Comparison of ENCODE assay signal across 1 cellular context in the genomic region with DNA sequence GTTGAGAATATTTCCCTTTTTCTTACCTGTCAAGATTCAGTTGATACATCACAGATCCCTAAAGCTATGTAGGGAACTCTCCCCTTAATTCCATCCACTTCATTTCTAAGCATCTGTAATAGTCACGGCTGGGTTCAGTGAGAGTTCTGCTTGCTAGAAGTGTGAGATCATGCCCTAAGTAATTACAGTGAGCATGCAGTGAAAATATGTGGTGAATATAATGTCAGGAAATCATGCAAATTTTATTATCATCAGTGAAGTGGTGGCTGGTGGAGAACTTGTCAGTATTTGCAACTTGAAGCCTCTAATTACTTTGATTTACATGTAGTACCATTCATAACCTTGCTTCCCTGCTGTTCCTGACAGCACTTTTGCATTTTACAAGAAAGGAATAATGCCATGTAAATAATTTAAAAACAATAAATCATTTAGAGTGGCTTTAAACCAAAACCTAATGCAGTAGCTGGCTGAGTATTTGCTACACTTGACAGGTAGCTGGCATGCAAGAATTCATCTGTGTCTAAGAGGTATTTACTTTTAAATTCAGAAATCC.
TF ChIP-seq lines count a peak whose summit lies in the region.

No MANE protein-coding gene starts in this region.

TF ChIP-seq in HEK293, 187 proteins besides CTCF, POLR2A, EP300 and RAD21 (continued from another document and continues in another):
- TF ChIP-seq, protein P1, sequence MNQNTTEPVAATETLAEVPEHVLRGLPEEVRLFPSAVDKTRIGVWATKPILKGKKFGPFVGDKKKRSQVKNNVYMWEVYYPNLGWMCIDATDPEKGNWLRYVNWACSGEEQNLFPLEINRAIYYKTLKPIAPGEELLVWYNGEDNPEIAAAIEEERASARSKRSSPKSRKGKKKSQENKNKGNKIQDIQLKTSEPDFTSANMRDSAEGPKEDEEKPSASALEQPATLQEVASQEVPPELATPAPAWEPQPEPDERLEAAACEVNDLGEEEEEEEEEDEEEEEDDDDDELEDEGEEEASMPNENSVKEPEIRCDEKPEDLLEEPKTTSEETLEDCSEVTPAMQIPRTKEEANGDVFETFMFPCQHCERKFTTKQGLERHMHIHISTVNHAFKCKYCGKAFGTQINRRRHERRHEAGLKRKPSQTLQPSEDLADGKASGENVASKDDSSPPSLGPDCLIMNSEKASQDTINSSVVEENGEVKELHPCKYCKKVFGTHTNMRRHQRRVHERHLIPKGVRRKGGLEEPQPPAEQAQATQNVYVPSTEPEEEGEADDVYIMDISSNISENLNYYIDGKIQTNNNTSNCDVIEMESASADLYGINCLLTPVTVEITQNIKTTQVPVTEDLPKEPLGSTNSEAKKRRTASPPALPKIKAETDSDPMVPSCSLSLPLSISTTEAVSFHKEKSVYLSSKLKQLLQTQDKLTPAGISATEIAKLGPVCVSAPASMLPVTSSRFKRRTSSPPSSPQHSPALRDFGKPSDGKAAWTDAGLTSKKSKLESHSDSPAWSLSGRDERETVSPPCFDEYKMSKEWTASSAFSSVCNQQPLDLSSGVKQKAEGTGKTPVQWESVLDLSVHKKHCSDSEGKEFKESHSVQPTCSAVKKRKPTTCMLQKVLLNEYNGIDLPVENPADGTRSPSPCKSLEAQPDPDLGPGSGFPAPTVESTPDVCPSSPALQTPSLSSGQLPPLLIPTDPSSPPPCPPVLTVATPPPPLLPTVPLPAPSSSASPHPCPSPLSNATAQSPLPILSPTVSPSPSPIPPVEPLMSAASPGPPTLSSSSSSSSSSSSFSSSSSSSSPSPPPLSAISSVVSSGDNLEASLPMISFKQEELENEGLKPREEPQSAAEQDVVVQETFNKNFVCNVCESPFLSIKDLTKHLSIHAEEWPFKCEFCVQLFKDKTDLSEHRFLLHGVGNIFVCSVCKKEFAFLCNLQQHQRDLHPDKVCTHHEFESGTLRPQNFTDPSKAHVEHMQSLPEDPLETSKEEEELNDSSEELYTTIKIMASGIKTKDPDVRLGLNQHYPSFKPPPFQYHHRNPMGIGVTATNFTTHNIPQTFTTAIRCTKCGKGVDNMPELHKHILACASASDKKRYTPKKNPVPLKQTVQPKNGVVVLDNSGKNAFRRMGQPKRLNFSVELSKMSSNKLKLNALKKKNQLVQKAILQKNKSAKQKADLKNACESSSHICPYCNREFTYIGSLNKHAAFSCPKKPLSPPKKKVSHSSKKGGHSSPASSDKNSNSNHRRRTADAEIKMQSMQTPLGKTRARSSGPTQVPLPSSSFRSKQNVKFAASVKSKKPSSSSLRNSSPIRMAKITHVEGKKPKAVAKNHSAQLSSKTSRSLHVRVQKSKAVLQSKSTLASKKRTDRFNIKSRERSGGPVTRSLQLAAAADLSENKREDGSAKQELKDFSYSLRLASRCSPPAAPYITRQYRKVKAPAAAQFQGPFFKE (tag by site-specific recombination; IDR thresholded peaks at IDR 0.05; ENCODE audit: borderline replicate concordance), result no peak
- TF ChIP-seq KLF10 (tag by site-specific recombination; IDR thresholded peaks at IDR 0.05) (peak; percentile 93), ZNF677 (tag by site-specific recombination; IDR thresholded peaks at IDR 0.05) (no peak), ZNF211 (tag by site-specific recombination; IDR thresholded peaks at IDR 0.05; ENCODE audit: low read depth) (no peak), ZNF768 (tag by site-specific recombination; IDR thresholded peaks at IDR 0.05) (no peak), ZNF16 (tag by site-specific recombination; IDR thresholded peaks at IDR 0.05; ENCODE audit: low read depth) (no peak; the same call in 1 of the 2 replicates), ZNF433 (tag by site-specific recombination; IDR thresholded peaks at IDR 0.05; ENCODE audit: low read depth) (no peak), ZNF610 (tag by site-specific recombination; IDR thresholded peaks at IDR 0.05; ENCODE audit: borderline replicate concordance) (no peak), REPIN1 (tag by site-specific recombination; IDR thresholded peaks at IDR 0.05; ENCODE audit: low read depth) (no peak), ZNF2 (tag by site-specific recombination; IDR thresholded peaks at IDR 0.05) (peak; percentile 75), ZNF530 (tag by site-specific recombination; IDR thresholded peaks at IDR 0.05; ENCODE audit: low read depth) (no peak), TCF7L2 (IDR thresholded peaks at IDR 0.05; ENCODE audit: borderline replicate concordance, low read depth, low read length) (peak; percentile 80), MYNN (tag by site-specific recombination; IDR thresholded peaks at IDR 0.05; ENCODE audit: borderline replicate concordance) (0 out of 2 replicates have a peak, but pooled peaks have one; percentile 35), ZFP3 (tag by site-specific recombination; IDR thresholded peaks at IDR 0.05; ENCODE audit: low read depth) (no peak), KLF7 (tag by site-specific recombination; IDR thresholded peaks at IDR 0.05; ENCODE audit: borderline replicate concordance) (peak; percentile 58; the same call in 1 of the 2 replicates), ZNF514 (tag by site-specific recombination; IDR thresholded peaks at IDR 0.05) (no peak), ZNF146 (tag by site-specific recombination; IDR thresholded peaks at IDR 0.05) (peak; percentile 62; the same call in 1 of the 2 replicates), MZF1 (tag by site-specific recombination; IDR thresholded peaks at IDR 0.05; ENCODE audit: borderline replicate concordance) (peak; percentile 85)
- TF ChIP-seq, protein P2, sequence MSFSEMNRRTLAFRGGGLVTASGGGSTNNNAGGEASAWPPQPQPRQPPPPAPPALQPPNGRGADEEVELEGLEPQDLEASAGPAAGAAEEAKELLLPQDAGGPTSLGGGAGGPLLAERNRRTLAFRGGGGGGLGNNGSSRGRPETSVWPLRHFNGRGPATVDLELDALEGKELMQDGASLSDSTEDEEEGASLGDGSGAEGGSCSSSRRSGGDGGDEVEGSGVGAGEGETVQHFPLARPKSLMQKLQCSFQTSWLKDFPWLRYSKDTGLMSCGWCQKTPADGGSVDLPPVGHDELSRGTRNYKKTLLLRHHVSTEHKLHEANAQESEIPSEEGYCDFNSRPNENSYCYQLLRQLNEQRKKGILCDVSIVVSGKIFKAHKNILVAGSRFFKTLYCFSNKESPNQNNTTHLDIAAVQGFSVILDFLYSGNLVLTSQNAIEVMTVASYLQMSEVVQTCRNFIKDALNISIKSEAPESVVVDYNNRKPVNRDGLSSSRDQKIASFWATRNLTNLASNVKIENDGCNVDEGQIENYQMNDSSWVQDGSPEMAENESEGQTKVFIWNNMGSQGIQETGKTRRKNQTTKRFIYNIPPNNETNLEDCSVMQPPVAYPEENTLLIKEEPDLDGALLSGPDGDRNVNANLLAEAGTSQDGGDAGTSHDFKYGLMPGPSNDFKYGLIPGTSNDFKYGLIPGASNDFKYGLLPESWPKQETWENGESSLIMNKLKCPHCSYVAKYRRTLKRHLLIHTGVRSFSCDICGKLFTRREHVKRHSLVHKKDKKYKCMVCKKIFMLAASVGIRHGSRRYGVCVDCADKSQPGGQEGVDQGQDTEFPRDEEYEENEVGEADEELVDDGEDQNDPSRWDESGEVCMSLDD (tag by site-specific recombination; IDR thresholded peaks at IDR 0.05), result no peak
- TF ChIP-seq, protein P3, sequence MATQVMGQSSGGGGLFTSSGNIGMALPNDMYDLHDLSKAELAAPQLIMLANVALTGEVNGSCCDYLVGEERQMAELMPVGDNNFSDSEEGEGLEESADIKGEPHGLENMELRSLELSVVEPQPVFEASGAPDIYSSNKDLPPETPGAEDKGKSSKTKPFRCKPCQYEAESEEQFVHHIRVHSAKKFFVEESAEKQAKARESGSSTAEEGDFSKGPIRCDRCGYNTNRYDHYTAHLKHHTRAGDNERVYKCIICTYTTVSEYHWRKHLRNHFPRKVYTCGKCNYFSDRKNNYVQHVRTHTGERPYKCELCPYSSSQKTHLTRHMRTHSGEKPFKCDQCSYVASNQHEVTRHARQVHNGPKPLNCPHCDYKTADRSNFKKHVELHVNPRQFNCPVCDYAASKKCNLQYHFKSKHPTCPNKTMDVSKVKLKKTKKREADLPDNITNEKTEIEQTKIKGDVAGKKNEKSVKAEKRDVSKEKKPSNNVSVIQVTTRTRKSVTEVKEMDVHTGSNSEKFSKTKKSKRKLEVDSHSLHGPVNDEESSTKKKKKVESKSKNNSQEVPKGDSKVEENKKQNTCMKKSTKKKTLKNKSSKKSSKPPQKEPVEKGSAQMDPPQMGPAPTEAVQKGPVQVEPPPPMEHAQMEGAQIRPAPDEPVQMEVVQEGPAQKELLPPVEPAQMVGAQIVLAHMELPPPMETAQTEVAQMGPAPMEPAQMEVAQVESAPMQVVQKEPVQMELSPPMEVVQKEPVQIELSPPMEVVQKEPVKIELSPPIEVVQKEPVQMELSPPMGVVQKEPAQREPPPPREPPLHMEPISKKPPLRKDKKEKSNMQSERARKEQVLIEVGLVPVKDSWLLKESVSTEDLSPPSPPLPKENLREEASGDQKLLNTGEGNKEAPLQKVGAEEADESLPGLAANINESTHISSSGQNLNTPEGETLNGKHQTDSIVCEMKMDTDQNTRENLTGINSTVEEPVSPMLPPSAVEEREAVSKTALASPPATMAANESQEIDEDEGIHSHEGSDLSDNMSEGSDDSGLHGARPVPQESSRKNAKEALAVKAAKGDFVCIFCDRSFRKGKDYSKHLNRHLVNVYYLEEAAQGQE (tag by site-specific recombination; IDR thresholded peaks at IDR 0.05), result no peak
- TF ChIP-seq, protein P4, sequence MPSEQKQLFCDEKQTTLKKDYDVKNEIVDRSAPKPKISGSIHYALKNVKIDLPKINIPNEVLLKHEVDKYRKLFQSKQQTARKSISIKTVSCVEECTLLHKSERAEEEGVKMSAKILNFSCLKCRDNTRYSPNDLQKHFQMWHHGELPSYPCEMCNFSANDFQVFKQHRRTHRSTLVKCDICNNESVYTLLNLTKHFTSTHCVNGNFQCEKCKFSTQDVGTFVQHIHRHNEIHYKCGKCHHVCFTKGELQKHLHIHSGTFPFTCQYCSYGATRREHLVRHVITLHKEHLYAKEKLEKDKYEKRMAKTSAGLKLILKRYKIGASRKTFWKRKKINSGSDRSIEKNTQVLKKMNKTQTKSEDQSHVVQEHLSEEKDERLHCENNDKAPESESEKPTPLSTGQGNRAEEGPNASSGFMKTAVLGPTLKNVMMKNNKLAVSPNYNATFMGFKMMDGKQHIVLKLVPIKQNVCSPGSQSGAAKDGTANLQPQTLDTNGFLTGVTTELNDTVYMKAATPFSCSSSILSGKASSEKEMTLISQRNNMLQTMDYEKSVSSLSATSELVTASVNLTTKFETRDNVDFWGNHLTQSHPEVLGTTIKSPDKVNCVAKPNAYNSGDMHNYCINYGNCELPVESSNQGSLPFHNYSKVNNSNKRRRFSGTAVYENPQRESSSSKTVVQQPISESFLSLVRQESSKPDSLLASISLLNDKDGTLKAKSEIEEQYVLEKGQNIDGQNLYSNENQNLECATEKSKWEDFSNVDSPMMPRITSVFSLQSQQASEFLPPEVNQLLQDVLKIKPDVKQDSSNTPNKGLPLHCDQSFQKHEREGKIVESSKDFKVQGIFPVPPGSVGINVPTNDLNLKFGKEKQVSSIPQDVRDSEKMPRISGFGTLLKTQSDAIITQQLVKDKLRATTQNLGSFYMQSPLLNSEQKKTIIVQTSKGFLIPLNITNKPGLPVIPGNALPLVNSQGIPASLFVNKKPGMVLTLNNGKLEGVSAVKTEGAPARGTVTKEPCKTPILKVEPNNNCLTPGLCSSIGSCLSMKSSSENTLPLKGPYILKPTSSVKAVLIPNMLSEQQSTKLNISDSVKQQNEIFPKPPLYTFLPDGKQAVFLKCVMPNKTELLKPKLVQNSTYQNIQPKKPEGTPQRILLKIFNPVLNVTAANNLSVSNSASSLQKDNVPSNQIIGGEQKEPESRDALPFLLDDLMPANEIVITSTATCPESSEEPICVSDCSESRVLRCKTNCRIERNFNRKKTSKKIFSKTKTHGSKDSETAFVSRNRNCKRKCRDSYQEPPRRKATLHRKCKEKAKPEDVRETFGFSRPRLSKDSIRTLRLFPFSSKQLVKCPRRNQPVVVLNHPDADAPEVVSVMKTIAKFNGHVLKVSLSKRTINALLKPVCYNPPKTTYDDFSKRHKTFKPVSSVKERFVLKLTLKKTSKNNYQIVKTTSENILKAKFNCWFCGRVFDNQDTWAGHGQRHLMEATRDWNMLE (tag by site-specific recombination; conservative IDR thresholded peaks at IDR 0.05; ENCODE audit: low read depth), result 0 out of 2 replicates have a peak, but pooled peaks have one; percentile 29
- TF ChIP-seq, protein P5, sequence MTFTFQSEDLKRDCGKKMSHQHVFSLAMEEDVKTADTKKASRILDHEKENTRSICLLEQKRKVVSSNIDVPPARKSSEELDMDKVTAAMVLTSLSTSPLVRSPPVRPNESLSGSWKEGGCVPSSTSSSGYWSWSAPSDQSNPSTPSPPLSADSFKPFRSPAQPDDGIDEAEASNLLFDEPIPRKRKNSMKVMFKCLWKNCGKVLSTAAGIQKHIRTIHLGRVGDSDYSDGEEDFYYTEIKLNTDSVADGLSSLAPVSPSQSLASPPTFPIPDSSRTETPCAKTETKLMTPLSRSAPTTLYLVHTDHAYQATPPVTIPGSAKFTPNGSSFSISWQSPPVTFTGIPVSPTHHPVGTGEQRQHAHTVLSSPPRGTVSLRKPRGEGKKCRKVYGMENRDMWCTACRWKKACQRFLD (tag by site-specific recombination; IDR thresholded peaks at IDR 0.05), result no peak
- TF ChIP-seq, protein P6, sequence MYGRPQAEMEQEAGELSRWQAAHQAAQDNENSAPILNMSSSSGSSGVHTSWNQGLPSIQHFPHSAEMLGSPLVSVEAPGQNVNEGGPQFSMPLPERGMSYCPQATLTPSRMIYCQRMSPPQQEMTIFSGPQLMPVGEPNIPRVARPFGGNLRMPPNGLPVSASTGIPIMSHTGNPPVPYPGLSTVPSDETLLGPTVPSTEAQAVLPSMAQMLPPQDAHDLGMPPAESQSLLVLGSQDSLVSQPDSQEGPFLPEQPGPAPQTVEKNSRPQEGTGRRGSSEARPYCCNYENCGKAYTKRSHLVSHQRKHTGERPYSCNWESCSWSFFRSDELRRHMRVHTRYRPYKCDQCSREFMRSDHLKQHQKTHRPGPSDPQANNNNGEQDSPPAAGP (tag by site-specific recombination; IDR thresholded peaks at IDR 0.05), result peak; percentile 93
- TF ChIP-seq, protein P7, sequence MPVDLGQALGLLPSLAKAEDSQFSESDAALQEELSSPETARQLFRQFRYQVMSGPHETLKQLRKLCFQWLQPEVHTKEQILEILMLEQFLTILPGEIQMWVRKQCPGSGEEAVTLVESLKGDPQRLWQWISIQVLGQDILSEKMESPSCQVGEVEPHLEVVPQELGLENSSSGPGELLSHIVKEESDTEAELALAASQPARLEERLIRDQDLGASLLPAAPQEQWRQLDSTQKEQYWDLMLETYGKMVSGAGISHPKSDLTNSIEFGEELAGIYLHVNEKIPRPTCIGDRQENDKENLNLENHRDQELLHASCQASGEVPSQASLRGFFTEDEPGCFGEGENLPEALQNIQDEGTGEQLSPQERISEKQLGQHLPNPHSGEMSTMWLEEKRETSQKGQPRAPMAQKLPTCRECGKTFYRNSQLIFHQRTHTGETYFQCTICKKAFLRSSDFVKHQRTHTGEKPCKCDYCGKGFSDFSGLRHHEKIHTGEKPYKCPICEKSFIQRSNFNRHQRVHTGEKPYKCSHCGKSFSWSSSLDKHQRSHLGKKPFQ (tag by site-specific recombination; IDR thresholded peaks at IDR 0.05), result peak; percentile 87
- TF ChIP-seq, protein P8, sequence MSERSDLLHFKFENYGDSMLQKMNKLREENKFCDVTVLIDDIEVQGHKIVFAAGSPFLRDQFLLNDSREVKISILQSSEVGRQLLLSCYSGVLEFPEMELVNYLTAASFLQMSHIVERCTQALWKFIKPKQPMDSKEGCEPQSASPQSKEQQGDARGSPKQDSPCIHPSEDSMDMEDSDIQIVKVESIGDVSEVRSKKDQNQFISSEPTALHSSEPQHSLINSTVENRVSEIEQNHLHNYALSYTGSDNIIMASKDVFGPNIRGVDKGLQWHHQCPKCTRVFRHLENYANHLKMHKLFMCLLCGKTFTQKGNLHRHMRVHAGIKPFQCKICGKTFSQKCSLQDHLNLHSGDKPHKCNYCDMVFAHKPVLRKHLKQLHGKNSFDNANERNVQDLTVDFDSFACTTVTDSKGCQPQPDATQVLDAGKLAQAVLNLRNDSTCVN (tag by site-specific recombination; optimal IDR thresholded peaks at IDR 0.05), result no peak
